ENCODE assay signal across 9 cellular contexts in the genomic region with DNA sequence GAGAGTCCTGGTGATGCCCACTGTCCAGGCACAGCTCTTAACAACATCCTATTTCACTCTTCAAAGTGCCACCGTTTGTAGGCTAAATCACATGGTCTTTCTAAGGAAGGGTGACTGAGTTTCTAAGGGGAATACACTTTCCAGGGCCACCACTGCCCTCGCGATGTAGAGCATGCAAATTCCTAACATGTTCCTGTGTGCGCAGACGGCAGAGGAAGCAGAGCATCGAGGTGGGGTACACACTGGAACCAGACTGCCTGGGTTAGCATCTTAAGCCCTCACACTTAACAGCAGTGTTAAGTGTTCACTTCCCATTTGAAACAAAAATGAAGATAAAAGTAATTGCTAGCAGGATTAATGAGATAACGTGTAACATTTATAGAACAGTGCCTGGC. TPM values are rescaled to one million over a fixed set of nuclear protein-coding genes. Genes with fewer than 3 reads are reported as not detected.
A peak's percentile ranks its signal among the peaks of the same experiment; 100 is the strongest.
DNase-seq lines count a peak whose midpoint lies in the region; ATAC-seq and TF ChIP-seq lines count a peak whose summit lies in the region.
"Had no signal": no experiment of that assay in that cellular context is flagged by ENCODE, and none has a peak within 500 bp of the region (broad histone marks: within the 10 kb centered on the region; RNA-seq: fewer than 3 reads in every experiment).

No MANE protein-coding gene starts in this region.

- no peak for DNase-seq in activated CD4-positive, alpha-beta T cell treated with anti-CD3 and anti-CD28 coated beads for 36 hours
- no peak for DNase-seq in activated CD4-positive, alpha-beta T cell treated with anti-CD3 and anti-CD28 coated beads for 48 hours
- no peak for DNase-seq in RWPE1 (ENCODE audit: low spot score)
- DNase-seq in stimulated activated naive CD8-positive, alpha-beta T cell treated with anti-CD3 and anti-CD28 coated beads, Interleukin-15, amount 100 ng/mL, for 72 hours, result no peak
- no peak for DNase-seq in activated gamma-delta T cell (lab: John Stamatoyannopoulos, UW)

- intact Hi-C loops in activated CD4-positive, alpha-beta T cell treated with anti-CD3 and anti-CD28 coated beads for 36 hours (cut with DNase I, micrococcal nuclease), result no loop called here

- H3K36me3 ChIP-seq in gastroesophageal sphincter, result no peaks in the 10 kb centered on the region
- H3K36me3 ChIP-seq: suprapubic skin had no signal

- no peak for ATAC-seq in activated CD4-positive, alpha-beta T cell treated with anti-CD3 and anti-CD28 coated beads for 36 hours
- ATAC-seq in gastroesophageal sphincter, result no peak
- ATAC-seq in stimulated activated naive CD8-positive, alpha-beta T cell treated with anti-CD3 and anti-CD28 coated beads, Interleukin-15, amount 100 ng/mL, for 72 hours, result no peak
- ATAC-seq in HG03097 (IDR thresholded peaks at IDR 0.05; ENCODE audit: low FRiP score, unreplicated experiment), result no peak
- ATAC-seq in HG03520 (IDR thresholded peaks at IDR 0.05; ENCODE audit: unreplicated experiment), result no peak

- H3K36me3 Mint-ChIP-seq in activated CD4-positive, alpha-beta T cell treated with anti-CD3 and anti-CD28 coated beads for 36 hours (ENCODE audit: low read depth), result peaks cover 20% of the 10 kb centered on the region

- no peaks in the 10 kb centered on the region for H3K27me3 Mint-ChIP-seq in activated CD4-positive, alpha-beta T cell treated with anti-CD3 and anti-CD28 coated beads for 36 hours
- no peaks in the 10 kb centered on the region for H3K27me3 Mint-ChIP-seq in stimulated activated naive CD8-positive, alpha-beta T cell treated with anti-CD3 and anti-CD28 coated beads, Interleukin-15, amount 100 ng/mL, for 72 hours

- H3K27me3 ChIP-seq in gastroesophageal sphincter, result no peaks in the 10 kb centered on the region
- H3K27me3 ChIP-seq: suprapubic skin had no signal

- no peaks in the 10 kb centered on the region for H3K9me3 Mint-ChIP-seq in activated CD4-positive, alpha-beta T cell treated with anti-CD3 and anti-CD28 coated beads for 36 hours (ENCODE audit: low read depth)
- H3K9me3 Mint-ChIP-seq in stimulated activated naive CD8-positive, alpha-beta T cell treated with anti-CD3 and anti-CD28 coated beads, Interleukin-15, amount 100 ng/mL, for 72 hours, result no peaks in the 10 kb centered on the region

- POLR2A ChIA-PET in activated CD4-positive, alpha-beta T cell treated with anti-CD3 and anti-CD28 coated beads for 36 hours (lab: Charles Lee), result interaction anchor here (0.7 to 7.5 kb wide), 6 partner anchors 11 to 260 kb away, joined by 4 to 67 read pairs (median 6); no protein-coding TSS in a partner anchor
- POLR2A ChIA-PET in RWPE1 (lab: Yijun Ruan, JAX; ENCODE audit: low non-redundant PET), result no interaction called here

- CTCF ChIA-PET in activated CD4-positive, alpha-beta T cell treated with anti-CD3 and anti-CD28 coated beads for 36 hours (lab: Charles Lee), result interaction anchor here (1.2 kb wide), 2 partner anchors 35 to 36 kb away, joined by 3 to 4 read pairs; no protein-coding TSS in a partner anchor
- CTCF ChIA-PET in RWPE1 (lab: Yijun Ruan, JAX), result interaction anchor here (0.8 kb wide), 1 partner anchor 35 kb away, joined by 5 read pairs; no protein-coding TSS in a partner anchor

- no peak overlapping the region for H3K4me3 ChIP-seq in gastroesophageal sphincter
- H3K4me3 ChIP-seq: suprapubic skin had no signal

- H3K4me1 ChIP-seq in gastroesophageal sphincter, result peaks cover 0 to 35% (median 19%) of the 10 kb centered on the region in 3 donors

- no peak for TF ChIP-seq POLR2A in gastroesophageal sphincter (IDR thresholded peaks at IDR 0.05)

- no peak for TF ChIP-seq CTCF in RWPE1 (conservative IDR thresholded peaks at IDR 0.05; ENCODE audit: low read depth)
- TF ChIP-seq CTCF in gastroesophageal sphincter (IDR thresholded peaks at IDR 0.05), result no peak

- peaks cover 79% of the 10 kb centered on the region for H3K4me1 Mint-ChIP-seq in activated CD4-positive, alpha-beta T cell treated with anti-CD3 and anti-CD28 coated beads for 36 hours
- peaks cover 86% of the 10 kb centered on the region for H3K4me1 Mint-ChIP-seq in stimulated activated naive CD8-positive, alpha-beta T cell treated with anti-CD3 and anti-CD28 coated beads, Interleukin-15, amount 100 ng/mL, for 72 hours

- H3K27ac Mint-ChIP-seq in activated CD4-positive, alpha-beta T cell treated with anti-CD3 and anti-CD28 coated beads for 36 hours, result peak overlapping the region; percentile 90
- H3K27ac Mint-ChIP-seq in stimulated activated naive CD8-positive, alpha-beta T cell treated with anti-CD3 and anti-CD28 coated beads, Interleukin-15, amount 100 ng/mL, for 72 hours, result peak overlapping the region; percentile 77 to 90

- TF ChIP-seq EP300 in gastroesophageal sphincter (IDR thresholded peaks at IDR 0.05), result no peak

- H3K4me3 Mint-ChIP-seq in activated CD4-positive, alpha-beta T cell treated with anti-CD3 and anti-CD28 coated beads for 36 hours, result peak overlapping the region; percentile 89
- H3K4me3 Mint-ChIP-seq in stimulated activated naive CD8-positive, alpha-beta T cell treated with anti-CD3 and anti-CD28 coated beads, Interleukin-15, amount 100 ng/mL, for 72 hours, result peak overlapping the region; percentile 90 to 94

- WGBS in gastroesophageal sphincter (ENCODE audit: low coverage in 1 of 2), 2 donors, result 40 to 44% methylated on average over 2 to 7 of the region's 7 CpGs

- peak overlapping the region; percentile 17 for H3K27ac ChIP-seq in RWPE1
- peak overlapping the region in 3 of 4 donors; percentile 16 to 46 (median 26) for H3K27ac ChIP-seq in gastroesophageal sphincter
- H3K27ac ChIP-seq: suprapubic skin had no signal

- H3K9me3 ChIP-seq in gastroesophageal sphincter, result no peaks in the 10 kb centered on the region
- H3K9me3 ChIP-seq: suprapubic skin had no signal

RNA-seq across cellular contexts. Expression of a gene that starts 3.0 kb away (rescaled TPM):
- total RNA-seq in activated CD4-positive, alpha-beta T cell treated with anti-CD3 and anti-CD28 coated beads for 36 hours, result 10 to 100 TPM; 63.7 to 64.2 TPM
- 10 to 100 TPM; 20.5 to 51.6 (median 33.4) TPM for total RNA-seq in gastroesophageal sphincter
